9 cellular contexts compared by ENCODE assay signal in the genomic region with DNA sequence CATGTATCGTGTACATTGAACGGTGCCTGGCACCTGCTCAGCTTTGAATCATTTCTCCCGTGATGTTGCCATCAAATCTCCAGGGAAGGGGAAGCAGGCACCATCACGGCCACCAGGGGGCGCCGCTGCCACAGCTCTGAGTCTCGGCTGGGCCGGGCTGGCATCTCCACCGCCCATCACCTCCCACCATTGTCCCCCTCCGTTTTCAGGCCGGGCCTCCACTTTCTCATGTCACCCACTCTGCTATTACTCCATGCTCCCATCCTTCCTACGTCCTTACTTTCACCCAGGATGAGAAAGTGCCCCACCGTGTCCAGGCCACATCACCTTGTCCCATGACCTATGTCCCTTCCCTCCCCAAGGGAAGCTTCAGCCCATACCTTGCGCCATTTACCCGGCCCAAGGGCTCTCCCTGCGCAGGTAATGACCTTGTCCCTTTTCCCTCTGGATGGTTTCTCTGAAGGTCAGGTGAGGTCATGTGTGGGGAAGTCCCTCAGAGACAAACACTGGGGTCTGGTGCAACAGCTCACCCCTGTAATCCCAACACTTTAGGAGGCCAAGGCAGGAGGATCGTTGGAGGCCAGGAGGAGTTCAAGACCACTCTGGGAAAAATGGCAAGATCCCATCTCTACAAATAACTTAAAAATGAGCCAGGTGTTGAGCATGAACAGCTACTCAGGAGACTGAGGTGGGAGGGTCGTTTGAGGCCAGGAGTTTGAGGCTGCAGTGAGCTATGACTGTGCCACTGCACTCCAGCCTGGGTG. TPM values are rescaled to one million over a fixed set of nuclear protein-coding genes. Genes with fewer than 3 reads are reported as not detected.
DNase-seq lines count a peak whose midpoint lies in the region; ATAC-seq and TF ChIP-seq lines count a peak whose summit lies in the region.
"Had no signal": no experiment of that assay in that cellular context is flagged by ENCODE, and none has a peak within 500 bp of the region (broad histone marks: within the 10 kb centered on the region; RNA-seq: fewer than 3 reads in every experiment).

No MANE protein-coding gene starts in this region.

- CTCF ChIA-PET in activated CD4-positive, alpha-beta T cell treated with anti-CD3 and anti-CD28 coated beads for 36 hours (lab: Charles Lee): interaction anchor here (0.5 to 7.3 kb wide), 38 partner anchors 8 to 1150 kb away, joined by 3 to 172 read pairs (median 3); a partner anchor contains a TSS

- no peaks in the 10 kb centered on the region for H3K9me3 Mint-ChIP-seq in activated CD4-positive, alpha-beta T cell treated with anti-CD3 and anti-CD28 coated beads for 36 hours (ENCODE audit: low read depth)

- intact Hi-C loops in activated CD4-positive, alpha-beta T cell treated with anti-CD3 and anti-CD28 coated beads for 36 hours (cut with DNase I, micrococcal nuclease): loop anchor here (1.0 to 5.0 kb wide), 5 partner anchors 85 to 820 kb away; a partner anchor contains a TSS

- POLR2A ChIA-PET in activated CD4-positive, alpha-beta T cell treated with anti-CD3 and anti-CD28 coated beads for 36 hours (lab: Charles Lee): interaction anchor here (0.7 to 1.2 kb wide), 2 partner anchors 52 to 147 kb away, joined by 3 to 4 read pairs; no protein-coding TSS in a partner anchor

- no peak overlapping the region for H3K4me3 Mint-ChIP-seq in activated CD4-positive, alpha-beta T cell treated with anti-CD3 and anti-CD28 coated beads for 36 hours

- peak; percentile 99 for TF ChIP-seq CTCF in 22Rv1 (IDR thresholded peaks at IDR 0.05)

- H3K4me1 Mint-ChIP-seq in activated CD4-positive, alpha-beta T cell treated with anti-CD3 and anti-CD28 coated beads for 36 hours: peaks cover 4% of the 10 kb centered on the region

- H3K36me3 Mint-ChIP-seq in activated CD4-positive, alpha-beta T cell treated with anti-CD3 and anti-CD28 coated beads for 36 hours (ENCODE audit: low read depth): no peaks in the 10 kb centered on the region

- peaks cover 6% of the 10 kb centered on the region for H3K27me3 Mint-ChIP-seq in activated CD4-positive, alpha-beta T cell treated with anti-CD3 and anti-CD28 coated beads for 36 hours

- no peak overlapping the region for H3K27ac ChIP-seq in 22Rv1
- H3K27ac ChIP-seq: skin epidermis had no signal

- peak; percentile 35 to 69 for DNase-seq in NCI-H446 (lab: John Stamatoyannopoulos, UW)
- peak; percentile 91 for DNase-seq in activated CD4-positive, alpha-beta T cell treated with anti-CD3 and anti-CD28 coated beads for 36 hours
- peak; percentile 59 for DNase-seq in cerebellar cortex (ENCODE audit: low spot score)
- peak; percentile 79 for DNase-seq in left lobe of liver (ENCODE audit: low spot score)
- DNase-seq in stimulated activated CD4-positive, alpha-beta T cell treated with anti-CD3 and anti-CD28 coated beads, Interleukin-4, amount 100 ng/mL, for 4 hours: peak; percentile 64 to 83

- ATAC-seq in GM18502 (IDR thresholded peaks at IDR 0.05; ENCODE audit: poor library complexity, unreplicated experiment): peak; percentile 88
- ATAC-seq in HG03175 (IDR thresholded peaks at IDR 0.05; ENCODE audit: unreplicated experiment): peak; percentile 77
- peak; percentile 96 for ATAC-seq in activated CD4-positive, alpha-beta T cell treated with anti-CD3 and anti-CD28 coated beads for 36 hours
- peak; percentile 99 for ATAC-seq in left lobe of liver

- H3K27ac Mint-ChIP-seq in activated CD4-positive, alpha-beta T cell treated with anti-CD3 and anti-CD28 coated beads for 36 hours: no peak overlapping the region

RNA-seq across cellular contexts. Expression of a gene that starts 31.8 kb away (rescaled TPM):
- not detected for total RNA-seq in activated CD4-positive, alpha-beta T cell treated with anti-CD3 and anti-CD28 coated beads for 36 hours
- total RNA-seq in left lobe of liver: not detected
